8 cellular contexts compared by ENCODE assay signal in the genomic region with DNA sequence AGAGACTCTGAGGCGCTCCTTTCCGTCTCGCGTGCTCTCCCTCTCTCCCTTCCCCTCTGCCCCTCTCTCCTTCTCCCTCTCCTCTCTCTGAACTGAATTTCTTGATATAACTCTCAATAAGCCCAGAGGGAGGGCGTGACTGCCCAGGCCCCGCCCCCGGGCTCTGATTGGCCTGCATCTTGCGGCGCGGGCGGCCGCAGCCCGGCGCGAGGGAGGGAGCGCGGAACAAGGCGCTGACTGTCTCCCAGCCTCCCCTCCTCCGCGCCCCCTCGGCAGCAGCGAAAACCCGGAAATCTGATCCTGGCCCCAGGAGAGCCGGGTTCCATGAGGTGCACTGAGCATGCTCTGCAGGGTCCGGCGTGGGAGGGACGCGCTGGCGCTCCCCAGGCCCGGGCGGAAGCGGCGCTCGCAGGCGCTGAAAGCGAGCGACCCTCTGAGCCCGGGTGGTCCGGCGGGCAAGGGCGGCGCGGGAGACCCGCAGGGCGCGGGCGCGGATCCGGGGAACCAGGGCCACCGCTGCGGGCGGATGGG. TPM values are rescaled to one million over a fixed set of nuclear protein-coding genes. Genes with fewer than 3 reads are reported as not detected.
DNase-seq lines count a peak whose midpoint lies in the region; ATAC-seq and TF ChIP-seq lines count a peak whose summit lies in the region.

PCDH9 (minus strand) TSS at position 94 of the 531 bp plus-strand sequence. CDS start 1,896 bp downstream, outside the sequence.

- CTCF ChIA-PET in activated CD4-positive, alpha-beta T cell treated with anti-CD3 and anti-CD28 coated beads, Interleukin-2, amount 10 ng/mL, durations not matched to agents 7 days and 5 days (lab: Charles Lee): no interaction called here

- DNase-seq in AG09319 (ENCODE audit: extremely low read depth, low read depth) (peak; percentile 89), NCI-H460 (ENCODE audit: extremely low read depth, low read depth) (peak; percentile 90), dedifferentiated amniotic fluid mesenchymal stem cell (ENCODE audit: extremely low spot score) (peak; percentile 97), left lobe of liver (ENCODE audit: low spot score) (peak; percentile 94)
- DNase-seq in activated CD4-positive, alpha-beta T cell treated with anti-CD3 and anti-CD28 coated beads, Interleukin-2, amount 10 ng/mL, durations not matched to agents 7 days and 5 days: peak; percentile 89
- peak; percentile 86 to 89 for DNase-seq in stimulated activated CD4-positive, alpha-beta T cell treated with anti-CD3 and anti-CD28 coated beads, Interleukin-2, amount 100 ng/mL, for 24 hours

- TF ChIP-seq CTCF in AG09319 (IDR thresholded peaks at IDR 0.05; ENCODE audit: low read depth, low read length): no peak

- POLR2A ChIA-PET in activated CD4-positive, alpha-beta T cell treated with anti-CD3 and anti-CD28 coated beads, Interleukin-2, amount 10 ng/mL, durations not matched to agents 7 days and 5 days (lab: Charles Lee): no interaction called here

- peaks cover 33% of the 10 kb centered on the region for H3K27me3 Mint-ChIP-seq in activated CD4-positive, alpha-beta T cell treated with anti-CD3 and anti-CD28 coated beads, Interleukin-2, amount 10 ng/mL, durations not matched to agents 7 days and 5 days

- no peaks in the 10 kb centered on the region for H3K9me3 Mint-ChIP-seq in activated CD4-positive, alpha-beta T cell treated with anti-CD3 and anti-CD28 coated beads, Interleukin-2, amount 10 ng/mL, durations not matched to agents 7 days and 5 days

- H3K27ac Mint-ChIP-seq in activated CD4-positive, alpha-beta T cell treated with anti-CD3 and anti-CD28 coated beads, Interleukin-2, amount 10 ng/mL, durations not matched to agents 7 days and 5 days: peak within 1 kb of the TSS; percentile 67

- peaks cover 8% of the 10 kb centered on the region for H3K4me1 Mint-ChIP-seq in activated CD4-positive, alpha-beta T cell treated with anti-CD3 and anti-CD28 coated beads, Interleukin-2, amount 10 ng/mL, durations not matched to agents 7 days and 5 days

- no peaks in the 10 kb centered on the region for H3K36me3 Mint-ChIP-seq in activated CD4-positive, alpha-beta T cell treated with anti-CD3 and anti-CD28 coated beads, Interleukin-2, amount 10 ng/mL, durations not matched to agents 7 days and 5 days (ENCODE audit: low read depth)

- no peak within 1 kb of the TSS for H3K4me3 Mint-ChIP-seq in activated CD4-positive, alpha-beta T cell treated with anti-CD3 and anti-CD28 coated beads, Interleukin-2, amount 10 ng/mL, durations not matched to agents 7 days and 5 days

- ATAC-seq in GM19043 (IDR thresholded peaks at IDR 0.05; ENCODE audit: low read depth, unreplicated experiment) (peak; percentile 96), HG03354 (IDR thresholded peaks at IDR 0.05; ENCODE audit: poor library complexity, severe bottlenecking, unreplicated experiment) (peak; percentile 96), left lobe of liver (peak; percentile 93)

RNA-seq across cellular contexts. Expression of gene PCDH9, which starts in this region (rescaled TPM):
- total RNA-seq in NCI-H460 (2014; rRNA removed; shearing (Covaris generic)): 2.8 and 3.0 TPM in 2 replicates
- 0.41 and 1.0 TPM in 2 replicates for polyA plus RNA-seq in NCI-H460 (2014; cell fraction: nucleus; rRNA removed)
- total RNA-seq in activated CD4-positive, alpha-beta T cell treated with anti-CD3 and anti-CD28 coated beads, Interleukin-2, amount 10 ng/mL, durations not matched to agents 7 days and 5 days: under 1 TPM; 0.25 to 0.30 TPM
- 2.4 TPM for total RNA-seq in left lobe of liver

Comparison
In these comparisons a context has a peak if more than half of its experiments do, and no peak if none do; other contexts are left out.
1. Peak in every context shown above with its lines: DNase-seq and ATAC-seq.
2. Peak in DNase-seq in activated CD4-positive, alpha-beta T cell treated with anti-CD3 and anti-CD28 coated beads, Interleukin-2, amount 10 ng/mL, durations not matched to agents 7 days and 5 days; RNA of the gene not detected or under 1 TPM.